Comparison of ENCODE assay signal across 9 cellular contexts in genomic region chr1:91968334-91968733, GRCh38. TPM values are rescaled to one million over a fixed set of nuclear protein-coding genes. Genes with fewer than 3 reads are reported as not detected.
"Had no signal": no experiment of that assay in that cellular context is flagged by ENCODE, and none has a peak within 500 bp of the region (broad histone marks: within the 10 kb centered on the region; RNA-seq: fewer than 3 reads in every experiment).

No MANE protein-coding gene starts in this region.

- ATAC-seq: GM12878 had no signal

- DNase-seq: GDM1, GF-D8 had no signal

- FAIRE-seq: G401.6, GM12878, GM12891, GM12892, GM18507, GM19239 had no signal

- H3K4me3 ChIP-seq: GM12878 had no signal

RNA-seq across cellular contexts. Expression of gene BRDT, which starts 19.1 kb away (rescaled TPM):
- total RNA-seq: G401 had no signal
